In genomic region chr6:82737965-82738364, GRCh38 we compare ENCODE assay signal across 27 cellular contexts.
"Had no signal": no experiment of that assay in that cellular context is flagged by ENCODE, and none has a peak within 500 bp of the region (broad histone marks: within the 10 kb centered on the region; RNA-seq: fewer than 3 reads in every experiment).

No MANE protein-coding gene starts in this region.

- H3K27ac ChIP-seq: left lung, ovary, right atrium auricular region, right lobe of liver, tibial nerve, upper lobe of left lung, vagina had no signal

- H3K36me3 Mint-ChIP-seq: immature natural killer cell; mesothelial cell of epicardium; naive B cell; natural killer cell; stimulated activated memory B cell treated with anti-CD40 and anti-IgM and Interleukin-4, amounts not matched to agents 10 μg/mL and 1 μg/mL and 100 μg/mL, for 72 hours had no signal

- H3K9me3 ChIP-seq: left lung, ovary, right atrium auricular region, right lobe of liver, tibial nerve, upper lobe of left lung, vagina had no signal

- H3K4me1 Mint-ChIP-seq: immature natural killer cell; naive B cell; natural killer cell; stimulated activated memory B cell treated with anti-CD40 and anti-IgM and Interleukin-4, amounts not matched to agents 10 μg/mL and 1 μg/mL and 100 μg/mL, for 72 hours; stimulated activated naive CD8-positive, alpha-beta T cell treated with anti-CD3 and anti-CD28 coated beads, Interleukin-15, amount 100 ng/mL, for 72 hours had no signal

- DNase-seq: hippocampal formation; immature natural killer cell; kidney; left colon; left lung; mesendoderm; naive B cell; natural killer cell; ovary; right lobe of liver; stimulated activated CD4-positive, alpha-beta T cell treated with anti-CD3 and anti-CD28 coated beads, Interleukin-1b, Interleukin-23, amount 100 ng/mL, for 48 hours; stimulated activated CD4-positive, alpha-beta T cell treated with anti-CD3 and anti-CD28 coated beads, Interleukin-2, amount 100 ng/mL, for 48 hours; stimulated activated CD4-positive, alpha-beta T cell treated with anti-CD3 and anti-CD28 coated beads, Interleukin-4, amount 100 ng/mL, for 4 hours; stimulated activated CD8-positive, alpha-beta memory T cell treated with anti-CD3 and anti-CD28 coated beads, Interleukin-4, amount 100 ng/mL, for 48 hours; stimulated activated naive CD4-positive, alpha-beta T cell treated with Interleukin-2 at 50 U/mL for 16 hours; stimulated activated naive CD8-positive, alpha-beta T cell treated with anti-CD3 and anti-CD28 coated beads, Interleukin-15, amount 100 ng/mL, for 72 hours; substantia nigra; upper lobe of left lung had no signal

- H3K9me3 Mint-ChIP-seq: mesothelial cell of epicardium; naive B cell; neural crest cell; stimulated activated memory B cell treated with anti-CD40 and anti-IgM and Interleukin-4, amounts not matched to agents 10 μg/mL and 1 μg/mL and 100 μg/mL, for 72 hours had no signal

- H3K4me3 ChIP-seq: left lung, lung, ovary, right atrium auricular region, right lobe of liver, smooth muscle cell, tibial nerve, upper lobe of left lung, vagina had no signal

- H3K27me3 Mint-ChIP-seq: naive B cell, progenitor cell of endocrine pancreas had no signal

- H3K27ac Mint-ChIP-seq: immature natural killer cell; mesothelial cell of epicardium; natural killer cell; progenitor cell of endocrine pancreas; stimulated activated memory B cell treated with anti-CD40 and anti-IgM and Interleukin-4, amounts not matched to agents 10 μg/mL and 1 μg/mL and 100 μg/mL, for 72 hours; stimulated activated naive CD8-positive, alpha-beta T cell treated with anti-CD3 and anti-CD28 coated beads, Interleukin-15, amount 100 ng/mL, for 72 hours had no signal

- H3K4me3 Mint-ChIP-seq: immature natural killer cell; mesothelial cell of epicardium; naive B cell; natural killer cell; neural crest cell; stimulated activated memory B cell treated with anti-CD40 and anti-IgM and Interleukin-4, amounts not matched to agents 10 μg/mL and 1 μg/mL and 100 μg/mL, for 72 hours; stimulated activated naive CD8-positive, alpha-beta T cell treated with anti-CD3 and anti-CD28 coated beads, Interleukin-15, amount 100 ng/mL, for 72 hours had no signal

- H3K4me2 ChIP-seq: smooth muscle cell had no signal

- H3K36me3 ChIP-seq: left lung, ovary, right atrium auricular region, right lobe of liver, tibial nerve, upper lobe of left lung, vagina had no signal

- H3K27me3 ChIP-seq: left lung, ovary, right atrium auricular region, right lobe of liver, tibial nerve, upper lobe of left lung, vagina had no signal

- ATAC-seq: left colon; left lung; natural killer cell; right lobe of liver; stimulated activated memory B cell treated with anti-CD40 and anti-IgM and Interleukin-4, amounts not matched to agents 10 μg/mL and 1 μg/mL and 100 μg/mL, for 72 hours; stimulated activated naive CD8-positive, alpha-beta T cell treated with anti-CD3 and anti-CD28 coated beads, Interleukin-15, amount 100 ng/mL, for 72 hours had no signal

- H3K4me1 ChIP-seq: left lung, right atrium auricular region, right lobe of liver, tibial nerve, upper lobe of left lung, vagina had no signal
